Comparison of ENCODE assay signal across 17 cellular contexts in genomic region chrX:4397471-4397870, GRCh38.
"Had no signal": no experiment of that assay in that cellular context is flagged by ENCODE, and none has a peak within 500 bp of the region (broad histone marks: within the 10 kb centered on the region; RNA-seq: fewer than 3 reads in every experiment).

No MANE protein-coding gene starts in this region.

- H3K27me3 Mint-ChIP-seq: dendritic cell treated with granulocyte-macrophage colony-stimulating factor and Interleukin-4, amounts not matched to agents 40 ng/mL and 50 ng/mL, for 4 days; naive thymus-derived CD4-positive, alpha-beta T cell had no signal

- FAIRE-seq: islet of Langerhans, urothelium cell line had no signal

- ATAC-seq: naive thymus-derived CD4-positive, alpha-beta T cell; sciatic nerve had no signal

- H3K27ac ChIP-seq: suprapubic skin, thyroid gland had no signal

- H3K4me1 Mint-ChIP-seq: naive thymus-derived CD4-positive, alpha-beta T cell; nephron progenitor cell had no signal

- H3K36me3 ChIP-seq: suprapubic skin, thyroid gland had no signal

- H3K4me3 ChIP-seq: suprapubic skin, thyroid gland had no signal

- H3K4me3 Mint-ChIP-seq: dendritic cell treated with granulocyte-macrophage colony-stimulating factor and Interleukin-4, amounts not matched to agents 40 ng/mL and 50 ng/mL, for 4 days; naive thymus-derived CD4-positive, alpha-beta T cell; nephron progenitor cell; type B pancreatic cell had no signal

- H3K9me3 Mint-ChIP-seq: nephron progenitor cell, type B pancreatic cell had no signal

- DNase-seq: erythroblast; foreskin melanocyte; head of caudate nucleus; hippocampal formation; kidney glomerular epithelial cell; naive thymus-derived CD4-positive, alpha-beta T cell; nephron progenitor cell; posterior cingulate gyrus; stimulated activated CD4-positive, alpha-beta T cell treated with anti-CD3 and anti-CD28 coated beads, Interleukin-12 subunit alpha, Interleukin-12 subunit beta, amount 100 ng/mL, for 4 hours; stimulated activated naive CD4-positive, alpha-beta T cell treated with Interleukin-2 at 50 U/mL for 16 hours; thyroid gland had no signal

- H3K36me3 Mint-ChIP-seq: naive thymus-derived CD4-positive, alpha-beta T cell; type B pancreatic cell had no signal

- H3K9me3 ChIP-seq: suprapubic skin, thyroid gland had no signal

- H3K27me3 ChIP-seq: suprapubic skin, thyroid gland had no signal

- H3K4me1 ChIP-seq: suprapubic skin, thyroid gland had no signal
